In genomic region chr22:37726240-37726887, GRCh38 we compare ENCODE assay signal across 13 cellular contexts. TPM values are rescaled to one million over a fixed set of nuclear protein-coding genes. Genes with fewer than 3 reads are reported as not detected.
A peak's percentile ranks its signal among the peaks of the same experiment; 100 is the strongest.
DNase-seq lines count a peak whose midpoint lies in the region; ATAC-seq and TF ChIP-seq lines count a peak whose summit lies in the region.
"Had no signal": no experiment of that assay in that cellular context is flagged by ENCODE, and none has a peak within 500 bp of the region (broad histone marks: within the 10 kb centered on the region; RNA-seq: fewer than 3 reads in every experiment).

No MANE protein-coding gene starts in this region.

- H3K27ac ChIP-seq in breast epithelium = no peak overlapping the region
- H3K27ac ChIP-seq in RWPE2 (ENCODE audit: poor library complexity, severe bottlenecking) = no peak overlapping the region
- H3K27ac ChIP-seq in upper lobe of right lung = no peak overlapping the region

- no peak overlapping the region for H3K27ac Mint-ChIP-seq in MCF 10A (ENCODE audit: low read depth, unreplicated experiment)
- H3K27ac Mint-ChIP-seq: activated T-cell treated with anti-CD3 and anti-CD28 coated beads, Interleukin-2, amount 50 U/mL, for 72 hours had no signal

- CTCF ChIA-PET in MCF 10A (lab: Yijun Ruan, JAX) = no interaction called here

- TF ChIP-seq POLR2A in breast epithelium (IDR thresholded peaks at IDR 0.05) = no peak

- H3K9me3 ChIP-seq in breast epithelium (no peaks in the 10 kb centered on the region), RWPE2 (ENCODE audit: severe bottlenecking) (no peaks in the 10 kb centered on the region), upper lobe of right lung (no peaks in the 10 kb centered on the region)

- H3K36me3 ChIP-seq in breast epithelium (no peaks in the 10 kb centered on the region), RWPE2 (ENCODE audit: low read depth) (no peaks in the 10 kb centered on the region), upper lobe of right lung (no peaks in the 10 kb centered on the region)

- no peaks in the 10 kb centered on the region for H3K4me1 ChIP-seq in breast epithelium
- H3K4me1 ChIP-seq in RWPE2 (ENCODE audit: insufficient read depth, poor library complexity, severe bottlenecking) = no peaks in the 10 kb centered on the region
- peaks cover 25% of the 10 kb centered on the region for H3K4me1 ChIP-seq in upper lobe of right lung

- H3K27me3 Mint-ChIP-seq in MCF 10A (ENCODE audit: insufficient read depth, unreplicated experiment) = peaks cover 20% of the 10 kb centered on the region
- H3K27me3 Mint-ChIP-seq: dendritic cell treated with granulocyte-macrophage colony-stimulating factor and Interleukin-4, amounts not matched to agents 40 ng/mL and 50 ng/mL, for 4 days had no signal

- H3K4me3 ChIP-seq in breast epithelium (no peak overlapping the region), RWPE2 (ENCODE audit: severe bottlenecking) (no peak overlapping the region), fibroblast of mammary gland (ENCODE audit: control insufficient read depth, low read depth, low read length) (no peak overlapping the region), upper lobe of right lung (no peak overlapping the region)

- TF ChIP-seq CTCF in MCF 10A (IDR thresholded peaks at IDR 0.05; ENCODE audit: unreplicated experiment) (no peak), breast epithelium (IDR thresholded peaks at IDR 0.05) (no peak), RWPE2 (IDR thresholded peaks at IDR 0.05; ENCODE audit: poor library complexity, severe bottlenecking) (peak; percentile 26), fibroblast of mammary gland (conservative IDR thresholded peaks at IDR 0.05; ENCODE audit: control insufficient read depth, insufficient read depth, low read depth, low read length) (peak; percentile 46), upper lobe of right lung (IDR thresholded peaks at IDR 0.05) (no peak)

- H3K4me3 Mint-ChIP-seq in MCF 10A (ENCODE audit: unreplicated experiment) = no peak overlapping the region
- H3K4me3 Mint-ChIP-seq: activated T-cell treated with anti-CD3 and anti-CD28 coated beads, Interleukin-2, amount 50 U/mL, for 72 hours; dendritic cell treated with granulocyte-macrophage colony-stimulating factor and Interleukin-4, amounts not matched to agents 40 ng/mL and 50 ng/mL, for 4 days had no signal

- H3K36me3 Mint-ChIP-seq in MCF 10A (ENCODE audit: insufficient read depth, unreplicated experiment) = peaks cover 7% of the 10 kb centered on the region

- BruUV-seq in MCF 10A (replicated peaks; lab: Mats Ljungman, UMichigan) = no TSS peak

- POLR2A ChIA-PET in MCF 10A (lab: Yijun Ruan, JAX) = no interaction called here

- no peaks in the 10 kb centered on the region for H3K9me3 Mint-ChIP-seq in MCF 10A (ENCODE audit: unreplicated experiment)
- H3K9me3 Mint-ChIP-seq: activated T-cell treated with anti-CD3 and anti-CD28 coated beads, Interleukin-2, amount 50 U/mL, for 72 hours; dendritic cell treated with granulocyte-macrophage colony-stimulating factor and Interleukin-4, amounts not matched to agents 40 ng/mL and 50 ng/mL, for 4 days had no signal

- DNase-seq in MCF 10A (ENCODE audit: unreplicated experiment) (peak; percentile 31), breast epithelium (ENCODE audit: low spot score in 2 of 2) (no peak), RWPE2 (ENCODE audit: low spot score) (no peak), fibroblast of mammary gland (ENCODE audit: low read depth) (peak; percentile 70), upper lobe of right lung (no peak), GDM1 (lab: John Stamatoyannopoulos, UW) (no peak), mucosa of gallbladder (ENCODE audit: low spot score) (no peak)
- DNase-seq: ACHN; activated T-cell treated with anti-CD3 and anti-CD28 coated beads, Interleukin-2, amount 50 U/mL, for 72 hours; NCI-H1694 treated with DMSO at 0.1 percent for 48 hours; SW 1271 had no signal

- intact Hi-C loops in MCF 10A (cut with micrococcal nuclease) (loop anchor here (1.0 kb wide), 1 partner anchor 83 kb away; no protein-coding TSS in a partner anchor), breast epithelium (cut with DNase I; ENCODE audit: low total_unique reads) (no loop called here), upper lobe of right lung (cut with DNase I) (no loop called here)

- no peaks in the 10 kb centered on the region for H3K4me1 Mint-ChIP-seq in MCF 10A (ENCODE audit: insufficient read depth, unreplicated experiment)

- H3K27me3 ChIP-seq in breast epithelium (no peaks in the 10 kb centered on the region), RWPE2 (ENCODE audit: insufficient read depth, poor library complexity, severe bottlenecking) (no peaks in the 10 kb centered on the region), upper lobe of right lung (no peaks in the 10 kb centered on the region)

- ATAC-seq in RWPE2 (ENCODE audit: low read depth) (no peak), upper lobe of right lung (peak; percentile 22), HG03565 (IDR thresholded peaks at IDR 0.05; ENCODE audit: unreplicated experiment) (no peak)

RNA-seq across cellular contexts. Expression of gene TRIOBP, which starts 29.5 kb away (rescaled TPM):
- 42.5 and 45.7 TPM in 2 replicates for total RNA-seq in MCF 10A (2022)
- 10 to 100 TPM; 78.3 to 95.0 (median 88.3) TPM for total RNA-seq in breast epithelium
- 85.0 TPM for total RNA-seq in upper lobe of right lung
- total RNA-seq in mucosa of gallbladder = 119 TPM

RNA-seq across cellular contexts. Expression of gene NOL12, which starts 40.2 kb away (rescaled TPM):
- total RNA-seq in MCF 10A (2022) (47.1 and 50.8 TPM in 2 replicates), breast epithelium (10 to 100 TPM; 24.5 to 29.4 (median 24.6) TPM), upper lobe of right lung (21.6 TPM), mucosa of gallbladder (27.1 TPM)

RNA-seq across cellular contexts. Expression of gene LGALS1, which starts 50.9 kb away (rescaled TPM):
- total RNA-seq in MCF 10A (2022) (1,407 and 1,635 TPM in 2 replicates), breast epithelium (1,000 to 10,000 TPM in 1 of 3 donors, 100 to 1,000 TPM in 2; 621 to 2,412 (median 641) TPM), upper lobe of right lung (340 TPM), mucosa of gallbladder (587 TPM)

Comparison
In these comparisons a context has a peak if more than half of its experiments do, and no peak if none do; other contexts are left out.
1. DNase-seq: peak in MCF 10A (single experiment) and fibroblast of mammary gland (single experiment); none in breast epithelium (0 of 2), RWPE2 (single experiment), upper lobe of right lung (single experiment), GDM1 (single experiment) and mucosa of gallbladder (single experiment).
2. CTCF ChIP-seq: peak in RWPE2 (single experiment) and fibroblast of mammary gland (single experiment); none in MCF 10A (single experiment), breast epithelium (0 of 3) and upper lobe of right lung (single experiment).